ENCODE assay signal across 20 cellular contexts in genomic region chr16:11716330-11716729, GRCh38. TPM values are rescaled to one million over a fixed set of nuclear protein-coding genes. Genes with fewer than 3 reads are reported as not detected.
DNase-seq lines count a peak whose midpoint lies in the region; ATAC-seq and TF ChIP-seq lines count a peak whose summit lies in the region.
"Had no signal": no experiment of that assay in that cellular context is flagged by ENCODE, and none has a peak within 500 bp of the region (broad histone marks: within the 10 kb centered on the region; RNA-seq: fewer than 3 reads in every experiment).

No MANE protein-coding gene starts in this region.

- no peak for TF ChIP-seq CTCF in MM.1S (IDR thresholded peaks at IDR 0.05; ENCODE audit: low read length)
- no peak for TF ChIP-seq CTCF in VCaP (conservative IDR thresholded peaks at IDR 0.05)

- peak overlapping the region; percentile 76 for H3K27ac ChIP-seq in MM.1S (ENCODE audit: low read length)
- peak overlapping the region; percentile 60 for H3K27ac ChIP-seq in VCaP
- H3K27ac ChIP-seq: SJCRH30, tibial nerve had no signal

- no peaks in the 10 kb centered on the region for H3K27me3 Mint-ChIP-seq in memory B cell
- H3K27me3 Mint-ChIP-seq in stimulated activated memory B cell treated with anti-CD40 and anti-IgM and Interleukin-4, amounts not matched to agents 10 μg/mL and 1 μg/mL and 100 μg/mL, for 72 hours = no peaks in the 10 kb centered on the region
- H3K27me3 Mint-ChIP-seq: activated CD8-positive, alpha-beta memory T cell treated with anti-CD3 and anti-CD28 coated beads, Interleukin-2, amount 10 ng/mL, durations not matched to agents 7 days and 5 days had no signal

- H3K36me3 ChIP-seq in MM.1S (replicated peaks; ENCODE audit: insufficient read depth, low read length) = peaks cover 31% of the 10 kb centered on the region

- no peaks in the 10 kb centered on the region for H3K9me3 Mint-ChIP-seq in memory B cell
- H3K9me3 Mint-ChIP-seq in stimulated activated memory B cell treated with anti-CD40 and anti-IgM and Interleukin-4, amounts not matched to agents 10 μg/mL and 1 μg/mL and 100 μg/mL, for 72 hours = no peaks in the 10 kb centered on the region

- H4K20me1 ChIP-seq in MM.1S (ENCODE audit: insufficient read depth, low read length) = peaks cover 8% of the 10 kb centered on the region; the same call in 1 of the 2 replicates

- H3K9me3 ChIP-seq in MM.1S (replicated peaks; ENCODE audit: insufficient read depth, low read length) = no peaks in the 10 kb centered on the region
- H3K9me3 ChIP-seq: BE2C, SJCRH30, tibial nerve had no signal

- peaks cover 9% of the 10 kb centered on the region for H3K36me3 Mint-ChIP-seq in memory B cell
- peaks cover 36% of the 10 kb centered on the region for H3K36me3 Mint-ChIP-seq in stimulated activated memory B cell treated with anti-CD40 and anti-IgM and Interleukin-4, amounts not matched to agents 10 μg/mL and 1 μg/mL and 100 μg/mL, for 72 hours

- H2AFZ ChIP-seq in MM.1S (ENCODE audit: low read length) = no peak overlapping the region

- DNase-seq in MM.1S (no peak), memory B cell (ENCODE audit: low spot score in 2 of 2) (no peak), T-helper 1 cell (no peak), A172 (ENCODE audit: low spot score) (no peak), islet precursor cell (no peak)
- DNase-seq: activated CD8-positive, alpha-beta memory T cell treated with anti-CD3 and anti-CD28 coated beads, Interleukin-2, amount 10 ng/mL, durations not matched to agents 7 days and 5 days; activated effector memory CD4-positive, alpha-beta T cell treated with anti-CD3 and anti-CD28 coated beads, Interleukin-2, amount 50 U/mL, for 16 hours; anterior cingulate cortex; BE2C; cerebellar nuclear complex; effector CD8-positive, alpha-beta T cell; GF-D8; NCI-H1417; PC-3; SJCRH30; stimulated activated naive CD4-positive, alpha-beta T cell treated with Interleukin-2 at 50 U/mL for 16 hours had no signal

- no peak for ATAC-seq in memory B cell (ENCODE audit: low read depth)
- ATAC-seq in stimulated activated memory B cell treated with anti-CD40 and anti-IgM and Interleukin-4, amounts not matched to agents 10 μg/mL and 1 μg/mL and 100 μg/mL, for 72 hours = no peak
- ATAC-seq: activated CD8-positive, alpha-beta memory T cell treated with anti-CD3 and anti-CD28 coated beads, Interleukin-2, amount 10 ng/mL, durations not matched to agents 7 days and 5 days; PC-3; sciatic nerve had no signal

- H3K9me2 ChIP-seq in MM.1S (replicated peaks; ENCODE audit: insufficient read depth, low read length) = no peaks in the 10 kb centered on the region

- H3K4me2 ChIP-seq in MM.1S (ENCODE audit: low read depth, low read length) = peak overlapping the region; percentile 72

- peak overlapping the region; percentile 41 for H3K9ac ChIP-seq in MM.1S (ENCODE audit: low read length)

- H3K4me3 ChIP-seq in MM.1S (ENCODE audit: low read length) = peak overlapping the region; percentile 28; the same call in 1 of the 2 replicates
- H3K4me3 ChIP-seq: SJCRH30, tibial nerve had no signal

- H3K4me1 ChIP-seq in MM.1S (ENCODE audit: low read length) = peaks cover 81% of the 10 kb centered on the region
- H3K4me1 ChIP-seq: BE2C, SJCRH30 had no signal

- peaks cover 11% of the 10 kb centered on the region for H3K4me1 Mint-ChIP-seq in memory B cell
- peaks cover 11% of the 10 kb centered on the region for H3K4me1 Mint-ChIP-seq in stimulated activated memory B cell treated with anti-CD40 and anti-IgM and Interleukin-4, amounts not matched to agents 10 μg/mL and 1 μg/mL and 100 μg/mL, for 72 hours

- peaks cover 98% of the 10 kb centered on the region for H3F3A ChIP-seq in MM.1S (ENCODE audit: insufficient read depth, low read length)

- H3K27ac Mint-ChIP-seq in memory B cell = peak overlapping the region; percentile 36
- peak overlapping the region; percentile 64 for H3K27ac Mint-ChIP-seq in stimulated activated memory B cell treated with anti-CD40 and anti-IgM and Interleukin-4, amounts not matched to agents 10 μg/mL and 1 μg/mL and 100 μg/mL, for 72 hours
- H3K27ac Mint-ChIP-seq: activated CD8-positive, alpha-beta memory T cell treated with anti-CD3 and anti-CD28 coated beads, Interleukin-2, amount 10 ng/mL, durations not matched to agents 7 days and 5 days had no signal

- H3K27me3 ChIP-seq in MM.1S (replicated peaks; ENCODE audit: insufficient read depth, low read length) = no peaks in the 10 kb centered on the region
- H3K27me3 ChIP-seq: BE2C, SJCRH30, tibial nerve had no signal

- H3K4me3 Mint-ChIP-seq in memory B cell = no peak overlapping the region
- H3K4me3 Mint-ChIP-seq in stimulated activated memory B cell treated with anti-CD40 and anti-IgM and Interleukin-4, amounts not matched to agents 10 μg/mL and 1 μg/mL and 100 μg/mL, for 72 hours = no peak overlapping the region
- H3K4me3 Mint-ChIP-seq: activated CD8-positive, alpha-beta memory T cell treated with anti-CD3 and anti-CD28 coated beads, Interleukin-2, amount 10 ng/mL, durations not matched to agents 7 days and 5 days had no signal

- peaks cover 99% of the 10 kb centered on the region for H3K79me2 ChIP-seq in MM.1S (ENCODE audit: low read length)

RNA-seq across cellular contexts. Expression of gene TXNDC11, which starts 26.3 kb away (rescaled TPM):
- 33.8 and 35.9 TPM in 2 replicates for total RNA-seq in A172 (2014; rRNA removed; shearing (Covaris generic))

RNA-seq across cellular contexts. Expression of gene SNN, which starts 48.1 kb away (rescaled TPM):
- 20.7 and 30.9 TPM in 2 replicates for total RNA-seq in A172 (2014; rRNA removed; shearing (Covaris generic))
